ENCODE assay signal across 13 cellular contexts in the genomic region with DNA sequence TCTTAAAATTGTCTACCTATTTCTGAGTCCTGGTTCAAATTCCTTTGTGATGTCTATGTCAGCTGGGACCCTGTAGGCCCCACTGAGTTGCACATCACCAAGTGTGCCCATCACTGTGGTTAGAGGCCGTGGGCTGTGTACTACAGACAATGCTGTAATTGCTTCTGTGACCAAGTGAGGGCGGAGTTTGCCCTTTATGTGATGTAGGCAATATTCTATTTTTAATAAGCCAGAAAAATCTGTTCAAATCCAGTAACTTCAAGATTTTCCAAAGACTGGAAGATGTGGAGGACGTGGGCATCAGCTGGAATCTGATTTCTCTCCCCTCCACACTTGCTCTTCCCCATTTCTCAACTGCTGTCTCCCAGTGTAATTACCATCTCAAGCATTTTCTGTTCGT.
DNase-seq lines count a peak whose midpoint lies in the region; ATAC-seq and TF ChIP-seq lines count a peak whose summit lies in the region.
"Had no signal": no experiment of that assay in that cellular context is flagged by ENCODE, and none has a peak within 500 bp of the region (broad histone marks: within the 10 kb centered on the region; RNA-seq: fewer than 3 reads in every experiment).

No MANE protein-coding gene starts in this region.

- TF ChIP-seq POLR2A in sigmoid colon (IDR thresholded peaks at IDR 0.05): no peak

- H3K36me3 ChIP-seq in sigmoid colon: no peaks in the 10 kb centered on the region

- intact Hi-C loops in sigmoid colon (cut with DNase I): loop anchor here (5.0 kb wide), 1 partner anchor 67 kb away; no protein-coding TSS in a partner anchor

- ATAC-seq in HG03521 (IDR thresholded peaks at IDR 0.05; ENCODE audit: unreplicated experiment) (no peak), HG02973 (IDR thresholded peaks at IDR 0.05; ENCODE audit: unreplicated experiment) (no peak)

- TF ChIP-seq EP300 in sigmoid colon (IDR thresholded peaks at IDR 0.05): no peak

- WGBS in sigmoid colon, 2 donors: 41 to 70% methylated on average over 4 of the region's 4 CpGs

- peak overlapping the region; percentile 72 to 87 (median 80) for H3K27ac ChIP-seq in sigmoid colon

- TF ChIP-seq CTCF in fibroblast of mammary gland (conservative IDR thresholded peaks at IDR 0.05; ENCODE audit: control insufficient read depth, insufficient read depth, low read depth, low read length): peak; percentile 14
- no peak for TF ChIP-seq CTCF in sigmoid colon (IDR thresholded peaks at IDR 0.05)

- H3K4me3 ChIP-seq in fibroblast of mammary gland (ENCODE audit: control insufficient read depth, low read depth, low read length) (no peak overlapping the region), sigmoid colon (no peak overlapping the region)

- H3K4me1 ChIP-seq in sigmoid colon: peaks cover 0 to 93% (median 84%) of the 10 kb centered on the region in 4 donors

- H3K9me3 ChIP-seq in sigmoid colon: no peaks in the 10 kb centered on the region

- H3K27me3 ChIP-seq in sigmoid colon: no peaks in the 10 kb centered on the region

- DNase-seq in DMS53 (lab: John Stamatoyannopoulos, UW): peak; percentile 30
- DNase-seq in DMS53 treated with DMSO at 0.1 percent for 48 hours (lab: John Stamatoyannopoulos, UW; ENCODE audit: unreplicated experiment): no peak
- DNase-seq in NCI-H69 (lab: John Stamatoyannopoulos, UW): peak; percentile 72
- DNase-seq in fibroblast of mammary gland (ENCODE audit: low read depth): peak; percentile 30
- DNase-seq in sigmoid colon: no peak
- DNase-seq in NCI-H1105 (lab: John Stamatoyannopoulos, UW): no peak
- DNase-seq: activated CD4-positive, alpha-beta T cell treated with anti-CD3 and anti-CD28 coated beads, Interleukin-2, amount 10 ng/mL, durations not matched to agents 7 days and 5 days; cerebellar nuclear complex; foreskin fibroblast; Karpas-422; NCI-H446 treated with DMSO at 0.1 percent for 48 hours had no signal

Comparison
In these comparisons a context has a peak if more than half of its experiments do, and no peak if none do; other contexts are left out.
1. DNase-seq: peak in DMS53 (single experiment), NCI-H69 (single experiment) and fibroblast of mammary gland (single experiment); none in DMS53 treated with DMSO at 0.1 percent for 48 hours (single experiment), sigmoid colon (single experiment) and NCI-H1105 (single experiment).